Comparison of ENCODE assay signal across 8 cellular contexts in the genomic region with DNA sequence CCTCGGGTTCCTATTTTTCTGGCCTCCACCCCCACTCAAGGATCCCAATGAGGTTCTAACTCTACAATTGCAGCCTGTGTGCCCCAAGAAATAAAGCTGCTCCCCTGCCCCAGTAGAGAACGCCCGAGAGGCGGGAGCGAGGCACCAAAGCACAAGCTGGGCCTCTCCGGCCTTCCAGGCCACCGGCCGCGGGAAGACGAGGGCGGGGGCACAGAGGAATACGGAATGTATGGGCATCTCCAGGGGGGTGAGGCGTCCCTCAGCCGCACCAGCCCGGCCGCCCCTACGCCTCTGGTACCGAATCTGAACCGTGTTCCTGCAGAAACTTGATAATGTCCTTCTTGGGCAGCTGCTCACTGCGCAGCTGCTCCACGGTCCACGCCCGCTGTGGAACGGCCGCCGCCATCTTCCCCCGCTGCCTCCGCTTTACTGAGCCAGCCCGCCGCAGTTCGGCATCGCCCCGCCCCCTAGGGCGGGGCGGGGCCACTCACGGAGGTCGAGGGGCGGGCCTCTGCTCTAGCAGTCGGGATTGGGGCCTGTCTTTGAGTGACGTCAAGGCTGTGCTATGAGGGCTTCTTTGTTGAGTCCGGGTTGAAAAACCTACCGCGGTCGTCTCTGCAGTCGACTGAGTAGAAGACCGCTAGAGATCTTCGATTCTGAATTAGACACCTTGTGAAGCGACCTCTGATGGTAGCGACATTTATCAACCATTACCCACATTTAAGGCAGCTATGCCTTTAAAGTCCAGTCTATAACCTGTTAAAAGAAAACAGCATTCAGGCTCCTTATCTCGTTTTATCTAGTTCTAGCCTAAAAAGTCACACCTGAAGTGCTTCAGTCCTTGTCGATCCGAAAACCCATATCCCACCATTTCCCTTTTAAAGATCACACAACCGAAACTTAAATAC. TPM values are rescaled to one million over a fixed set of nuclear protein-coding genes. Genes with fewer than 3 reads are reported as not detected.
DNase-seq lines count a peak whose midpoint lies in the region; ATAC-seq and TF ChIP-seq lines count a peak whose summit lies in the region.

A gene (minus strand): TSS at position 431 of the 908 bp plus-strand sequence. CDS start 25 bp downstream, at position 406.

- DNase-seq in NCI-H1436 treated with DMSO at 0.1 percent for 48 hours (lab: John Stamatoyannopoulos, UW) (peak; percentile 95), T-helper 1 cell (peak; percentile 92 to 98 (median 95)), amniotic epithelial cell (ENCODE audit: low read depth) (peak; percentile 98), left cardiac atrium (peak; percentile 97), progenitor cell of endocrine pancreas (ENCODE audit: low spot score, unreplicated experiment) (peak; percentile 92)

- H3K4me3 Mint-ChIP-seq in progenitor cell of endocrine pancreas (ENCODE audit: low read depth): peak within 1 kb of the TSS; percentile 96

- intact Hi-C loops in left cardiac atrium (cut with DNase I): loop anchor here in 1 of 2 donors (2.0 kb wide), 1 partner anchor 50 kb away; a partner anchor contains a TSS

- no peaks in the 10 kb centered on the region for H3K27me3 Mint-ChIP-seq in progenitor cell of endocrine pancreas

- ATAC-seq in HG02840 (IDR thresholded peaks at IDR 0.05; ENCODE audit: low FRiP score, unreplicated experiment) (peak; percentile 87), left cardiac atrium (peak; percentile 99)

- H3K9me3 Mint-ChIP-seq in progenitor cell of endocrine pancreas (ENCODE audit: low read depth): no peaks in the 10 kb centered on the region

- TF ChIP-seq CTCF in GM12875 (IDR thresholded peaks at IDR 0.05; ENCODE audit: borderline replicate concordance, insufficient read depth, low read depth, low read length) (peak; percentile 22; the same call in 1 of the 2 replicates), progenitor cell of endocrine pancreas (IDR thresholded peaks at IDR 0.05; ENCODE audit: unreplicated experiment) (no peak)

- peaks cover 1% of the 10 kb centered on the region for H3K4me1 ChIP-seq in urinary bladder (ENCODE audit: insufficient read depth)

- H3K27ac Mint-ChIP-seq in progenitor cell of endocrine pancreas: peak within 1 kb of the TSS; percentile 99

- no peaks in the 10 kb centered on the region for H3K36me3 ChIP-seq in urinary bladder (ENCODE audit: insufficient read depth)

- H3K27ac ChIP-seq in urinary bladder (ENCODE audit: low read depth): peak within 1 kb of the TSS; percentile 66

- under 1% methylated on average over 53 of the region's 53 CpGs for WGBS in urinary bladder

- peaks cover 27% of the 10 kb centered on the region for H3K4me1 Mint-ChIP-seq in progenitor cell of endocrine pancreas (ENCODE audit: low read depth)

- no peaks in the 10 kb centered on the region for H3K36me3 Mint-ChIP-seq in progenitor cell of endocrine pancreas (ENCODE audit: insufficient read depth)

- H3K4me3 ChIP-seq in GM12875 (ENCODE audit: low read depth, low read length) (peak within 1 kb of the TSS; percentile 82), urinary bladder (ENCODE audit: low read depth, low read length) (peak within 1 kb of the TSS; percentile 60)

RNA-seq across cellular contexts. Expression of the gene that starts here (rescaled TPM):
- total RNA-seq in left cardiac atrium (10 to 100 TPM; 76.0 to 78.9 TPM), progenitor cell of endocrine pancreas (121 and 125 TPM in 2 replicates), urinary bladder (53.9 TPM)
- polyA plus RNA-seq in urinary bladder: 51.0 TPM

Comparison
In these comparisons a context has a peak if more than half of its experiments do, and no peak if none do; other contexts are left out.
1. Peak in every context shown above with its lines: DNase-seq, ATAC-seq, H3K4me3 ChIP-seq and H3K27ac ChIP-seq.